ENCODE assay signal across 10 cellular contexts in the genomic region with DNA sequence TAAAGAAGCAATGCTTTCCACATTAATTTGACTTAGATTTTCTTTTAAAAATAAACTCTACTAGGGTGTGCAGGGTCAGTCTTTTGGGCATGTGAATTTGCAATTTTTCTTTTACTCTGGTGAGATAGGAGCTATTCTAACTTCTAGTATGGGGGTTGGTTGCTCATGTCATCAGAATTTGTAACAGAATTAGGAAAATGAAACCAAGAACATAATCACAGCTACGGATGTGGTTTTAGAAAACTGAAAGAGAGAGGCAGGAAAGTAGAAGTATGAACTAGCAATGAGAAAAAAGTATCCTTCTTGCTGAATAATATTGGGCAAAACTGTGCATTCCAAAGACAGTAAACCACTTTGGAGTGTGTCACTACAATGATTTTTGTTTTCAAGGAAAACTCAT. TPM values are rescaled to one million over a fixed set of nuclear protein-coding genes. Genes with fewer than 3 reads are reported as not detected.
DNase-seq lines count a peak whose midpoint lies in the region; ATAC-seq and TF ChIP-seq lines count a peak whose summit lies in the region.
"Had no signal": no experiment of that assay in that cellular context is flagged by ENCODE, and none has a peak within 500 bp of the region (broad histone marks: within the 10 kb centered on the region; RNA-seq: fewer than 3 reads in every experiment).

No MANE protein-coding gene starts in this region.

- peak overlapping the region; percentile 62 for H3K27ac ChIP-seq in SU-DHL-6 (ENCODE audit: low read depth, low read length)
- H3K27ac ChIP-seq in coronary artery, result no peak overlapping the region
- peak overlapping the region in 1 of 5 donors; percentile 0 for H3K27ac ChIP-seq in stomach

- H3K4me3 ChIP-seq in SU-DHL-6 (ENCODE audit: insufficient read depth, low read length, poor library complexity, severe bottlenecking), result peak overlapping the region; percentile 10
- no peak overlapping the region for H3K4me3 ChIP-seq in coronary artery
- no peak overlapping the region for H3K4me3 ChIP-seq in stomach

- peak overlapping the region; percentile 24 for H3K27ac Mint-ChIP-seq in activated naive CD4-positive, alpha-beta T cell treated with anti-CD3 and anti-CD28 coated beads, Interleukin-2, amount 50 U/mL, for 24 hours
- peak overlapping the region; percentile 3 to 93 for H3K27ac Mint-ChIP-seq in stimulated activated naive CD8-positive, alpha-beta T cell treated with anti-CD3 and anti-CD28 coated beads, Interleukin-15, amount 100 ng/mL, for 72 hours
- no peak overlapping the region for H3K27ac Mint-ChIP-seq in osteocyte (ENCODE audit: unreplicated experiment)

- H3K4me1 Mint-ChIP-seq in activated naive CD4-positive, alpha-beta T cell treated with anti-CD3 and anti-CD28 coated beads, Interleukin-2, amount 50 U/mL, for 24 hours, result peaks cover 49% of the 10 kb centered on the region
- H3K4me1 Mint-ChIP-seq in stimulated activated naive CD8-positive, alpha-beta T cell treated with anti-CD3 and anti-CD28 coated beads, Interleukin-15, amount 100 ng/mL, for 72 hours, result peaks cover 36% of the 10 kb centered on the region
- no peaks in the 10 kb centered on the region for H3K4me1 Mint-ChIP-seq in osteocyte (ENCODE audit: unreplicated experiment)

- H3F3A ChIP-seq in SU-DHL-6 (ENCODE audit: insufficient read depth), result peaks cover 4% of the 10 kb centered on the region; the same call in 1 of the 2 replicates

- H4K20me1 ChIP-seq in SU-DHL-6 (ENCODE audit: low read depth, low read length), result no peaks in the 10 kb centered on the region

- peaks cover 0 to 10% (median 0%) of the 10 kb centered on the region in 4 donors for H3K4me1 ChIP-seq in stomach
- H3K4me1 ChIP-seq: BE2C had no signal

- H3K36me3 Mint-ChIP-seq in activated naive CD4-positive, alpha-beta T cell treated with anti-CD3 and anti-CD28 coated beads, Interleukin-2, amount 50 U/mL, for 24 hours, result peaks cover 32% of the 10 kb centered on the region
- H3K36me3 Mint-ChIP-seq in osteocyte (ENCODE audit: unreplicated experiment), result peaks cover 54% of the 10 kb centered on the region

- H3K27me3 Mint-ChIP-seq in activated naive CD4-positive, alpha-beta T cell treated with anti-CD3 and anti-CD28 coated beads, Interleukin-2, amount 50 U/mL, for 24 hours, result no peaks in the 10 kb centered on the region
- no peaks in the 10 kb centered on the region for H3K27me3 Mint-ChIP-seq in stimulated activated naive CD8-positive, alpha-beta T cell treated with anti-CD3 and anti-CD28 coated beads, Interleukin-15, amount 100 ng/mL, for 72 hours
- H3K27me3 Mint-ChIP-seq in osteocyte (ENCODE audit: unreplicated experiment), result no peaks in the 10 kb centered on the region

- TF ChIP-seq CTCF in SU-DHL-6 (IDR thresholded peaks at IDR 0.05; ENCODE audit: insufficient read depth, low read length, poor library complexity, severe bottlenecking), result no peak
- TF ChIP-seq CTCF in coronary artery (IDR thresholded peaks at IDR 0.05), result no peak
- no peak for TF ChIP-seq CTCF in osteocyte (IDR thresholded peaks at IDR 0.05)
- no peak for TF ChIP-seq CTCF in stomach (IDR thresholded peaks at IDR 0.05)

- H3K9me3 ChIP-seq in SU-DHL-6 (ENCODE audit: insufficient read depth, low read length), result no peaks in the 10 kb centered on the region
- no peaks in the 10 kb centered on the region for H3K9me3 ChIP-seq in stomach
- H3K9me3 ChIP-seq: BE2C had no signal

- H3K4me3 Mint-ChIP-seq in activated naive CD4-positive, alpha-beta T cell treated with anti-CD3 and anti-CD28 coated beads, Interleukin-2, amount 50 U/mL, for 24 hours, result peak overlapping the region; percentile 51
- H3K4me3 Mint-ChIP-seq in stimulated activated naive CD8-positive, alpha-beta T cell treated with anti-CD3 and anti-CD28 coated beads, Interleukin-15, amount 100 ng/mL, for 72 hours, result peak overlapping the region; percentile 32 to 67
- H3K4me3 Mint-ChIP-seq in osteocyte (ENCODE audit: unreplicated experiment), result no peak overlapping the region

- intact Hi-C loops in stomach (cut with DNase I; ENCODE audit: low total_unique reads), result no loop called here

- no peak for TF ChIP-seq POLR2A in stomach (IDR thresholded peaks at IDR 0.05)

- 46 to 85% (median 71%) methylated on average over 1 of the region's 1 CpG for WGBS in stomach, 5 donors

- H3K9ac ChIP-seq in SU-DHL-6 (ENCODE audit: low read length), result peak overlapping the region; percentile 9; the same call in 1 of the 2 replicates

- ATAC-seq in HG02870 (IDR thresholded peaks at IDR 0.05; ENCODE audit: unreplicated experiment), result peak; percentile 79
- peak; percentile 91 for ATAC-seq in stimulated activated naive CD8-positive, alpha-beta T cell treated with anti-CD3 and anti-CD28 coated beads, Interleukin-15, amount 100 ng/mL, for 72 hours
- ATAC-seq: Panc1 had no signal

- H3K4me2 ChIP-seq in SU-DHL-6 (ENCODE audit: low read depth, low read length, poor library complexity, severe bottlenecking), result peak overlapping the region; percentile 74

- TF ChIP-seq EP300 in stomach (IDR thresholded peaks at IDR 0.05), result no peak

- no peaks in the 10 kb centered on the region for H3K27me3 ChIP-seq in SU-DHL-6 (ENCODE audit: low read length)
- no peaks in the 10 kb centered on the region for H3K27me3 ChIP-seq in stomach
- H3K27me3 ChIP-seq: BE2C had no signal

- no peak for DNase-seq in activated naive CD4-positive, alpha-beta T cell treated with anti-CD3 and anti-CD28 coated beads, Interleukin-2, amount 50 U/mL, for 16 hours
- no peak for DNase-seq in stimulated activated naive CD8-positive, alpha-beta T cell treated with anti-CD3 and anti-CD28 coated beads, Interleukin-15, amount 100 ng/mL, for 72 hours
- DNase-seq in coronary artery (ENCODE audit: low spot score) (no peak), osteocyte (ENCODE audit: extremely low spot score, unreplicated experiment) (no peak), stomach (no peak)
- DNase-seq: BE2C had no signal

- H3K9me2 ChIP-seq in SU-DHL-6 (replicated peaks; ENCODE audit: insufficient read depth, low read length), result no peaks in the 10 kb centered on the region

- no peak overlapping the region for H2AFZ ChIP-seq in SU-DHL-6 (ENCODE audit: low read depth, low read length, severe bottlenecking)

- peaks cover 7% of the 10 kb centered on the region; the same call in 1 of the 2 replicates for H3K36me3 ChIP-seq in SU-DHL-6 (ENCODE audit: low read length)
- H3K36me3 ChIP-seq in stomach, result peaks cover 32 to 68% (median 58%) of the 10 kb centered on the region in 4 donors

- peaks cover 5% of the 10 kb centered on the region for H3K9me3 Mint-ChIP-seq in activated naive CD4-positive, alpha-beta T cell treated with anti-CD3 and anti-CD28 coated beads, Interleukin-2, amount 50 U/mL, for 24 hours
- peaks cover 7 to 10% of the 10 kb centered on the region in 2 donors for H3K9me3 Mint-ChIP-seq in stimulated activated naive CD8-positive, alpha-beta T cell treated with anti-CD3 and anti-CD28 coated beads, Interleukin-15, amount 100 ng/mL, for 72 hours
- peaks cover 7% of the 10 kb centered on the region for H3K9me3 Mint-ChIP-seq in osteocyte (ENCODE audit: unreplicated experiment)

- no peaks in the 10 kb centered on the region for H3K79me2 ChIP-seq in SU-DHL-6 (ENCODE audit: insufficient read depth, low read length)

RNA-seq across cellular contexts. Expression of gene ADPGK, which starts 43.4 kb away (rescaled TPM):
- 45.6 and 51.8 TPM in 2 replicates for total RNA-seq in osteocyte
- 100 to 1,000 TPM in 2 of 5 donors, 10 to 100 TPM in 3; 62.9 to 338 (median 97.2) TPM for total RNA-seq in stomach
- 10 to 100 TPM; 11.9 to 32.0 (median 18.2) TPM for polyA plus RNA-seq in stomach

RNA-seq across cellular contexts. Expression of gene BBS4, which starts 54.2 kb away (rescaled TPM):
- 24.7 and 30.5 TPM in 2 replicates for total RNA-seq in osteocyte
- total RNA-seq in stomach, result 10 to 100 TPM in 4 of 5 donors, 1 to 10 TPM in 1; 4.3 to 53.1 (median 46.7) TPM
- polyA plus RNA-seq in stomach, result 10 to 100 TPM in 2 of 3 donors, 1 to 10 TPM in 1; 7.3 to 14.4 (median 10.8) TPM

RNA-seq across cellular contexts. Expression of gene HIGD2B, which starts 54.2 kb away (rescaled TPM):
- total RNA-seq in osteocyte (not detected in 2 replicates), stomach (under 1 TPM in 1 of 5 donors, not detected in 4; 0.37 TPM)
- polyA plus RNA-seq in stomach, result not detected
